ENCODE assay signal across 14 cellular contexts in genomic region chr13:106498571-106498970, GRCh38. TPM values are rescaled to one million over a fixed set of nuclear protein-coding genes. Genes with fewer than 3 reads are reported as not detected.
DNase-seq lines count a peak whose midpoint lies in the region; ATAC-seq and TF ChIP-seq lines count a peak whose summit lies in the region.
"Had no signal": no experiment of that assay in that cellular context is flagged by ENCODE, and none has a peak within 500 bp of the region (broad histone marks: within the 10 kb centered on the region; RNA-seq: fewer than 3 reads in every experiment).

No MANE protein-coding gene starts in this region.

- TF ChIP-seq POLR2A in heart left ventricle (IDR thresholded peaks at IDR 0.05) = no peak
- TF ChIP-seq POLR2A in uterus (IDR thresholded peaks at IDR 0.05) = no peak

- H3K9me3 ChIP-seq in heart left ventricle = no peaks in the 10 kb centered on the region
- no peaks in the 10 kb centered on the region for H3K9me3 ChIP-seq in muscle layer of colon (ENCODE audit: low read length)
- no peaks in the 10 kb centered on the region for H3K9me3 ChIP-seq in uterus

- TF ChIP-seq CTCF in heart left ventricle (IDR thresholded peaks at IDR 0.05) (no peak), choroid plexus epithelial cell (conservative IDR thresholded peaks at IDR 0.05; ENCODE audit: low read depth, low read length) (no peak), uterus (IDR thresholded peaks at IDR 0.05) (no peak)

- H3K36me3 ChIP-seq in heart left ventricle = peaks cover 0 to 18% (median 5%) of the 10 kb centered on the region in 9 donors
- no peaks in the 10 kb centered on the region for H3K36me3 ChIP-seq in muscle layer of colon (ENCODE audit: insufficient read depth, low read length)
- H3K36me3 ChIP-seq in uterus = no peaks in the 10 kb centered on the region

- peak overlapping the region in 8 of 12 donors; percentile 15 to 80 (median 32) for H3K27ac ChIP-seq in heart left ventricle
- H3K27ac ChIP-seq in muscle layer of colon (ENCODE audit: low read depth, low read length) = peak overlapping the region; percentile 47
- peak overlapping the region; percentile 3 to 76 for H3K27ac ChIP-seq in uterus
- H3K27ac ChIP-seq: brain microvascular endothelial cell had no signal

- H3K4me3 ChIP-seq in heart left ventricle (no peak overlapping the region), choroid plexus epithelial cell (ENCODE audit: low read depth, low read length) (no peak overlapping the region), muscle layer of colon (ENCODE audit: low read depth in 1 of 2, low read length in 2 of 2) (peak overlapping the region in 1 of 2 donors; percentile 5), uterus (no peak overlapping the region)

- H3K9ac ChIP-seq in muscle layer of colon (ENCODE audit: low read length) = no peak overlapping the region

- H3K27me3 ChIP-seq in heart left ventricle (no peaks in the 10 kb centered on the region), muscle layer of colon (ENCODE audit: control insufficient read depth in 1 of 2, insufficient read depth in 2 of 2, low read length in 2 of 2) (no peaks in the 10 kb centered on the region), uterus (no peaks in the 10 kb centered on the region)
- H3K27me3 ChIP-seq: brain microvascular endothelial cell had no signal

- DNase-seq in heart left ventricle (no peak), Right ventricle myocardium inferior (ENCODE audit: missing footprints) (no peak), choroid plexus epithelial cell (ENCODE audit: low read depth) (peak; percentile 42), uterus (no peak)
- DNase-seq in stimulated activated CD4-positive, alpha-beta T cell treated with anti-CD3 and anti-CD28 coated beads, Interleukin-4, amount 100 ng/mL, for 24 hours = no peak
- DNase-seq: activated naive CD4-positive, alpha-beta T cell treated with Interleukin-2 at 50 U/mL for 16 hours; brain microvascular endothelial cell; CD8-positive, alpha-beta T cell; islet precursor cell; NCI-H1048 had no signal

- H3K4me1 ChIP-seq in heart left ventricle = peaks cover 0 to 77% (median 28%) of the 10 kb centered on the region in 12 donors
- peaks cover 35% of the 10 kb centered on the region for H3K4me1 ChIP-seq in muscle layer of colon (ENCODE audit: insufficient read depth, low read length)
- H3K4me1 ChIP-seq in uterus = peaks cover 0 to 3% of the 10 kb centered on the region in 2 donors

- ATAC-seq in heart left ventricle = no peak
- no peak for ATAC-seq in Right ventricle myocardium inferior
- ATAC-seq in HG03469 (IDR thresholded peaks at IDR 0.05; ENCODE audit: unreplicated experiment) = no peak
- ATAC-seq in HG03175 (IDR thresholded peaks at IDR 0.05; ENCODE audit: unreplicated experiment) = no peak
- ATAC-seq: activated CD4-positive, CD25-positive, alpha-beta regulatory T cell treated with anti-CD3 and anti-CD28 coated beads, Interleukin-2, amount 50 U/mL, for 24 hours; CD8-positive, alpha-beta T cell had no signal

- 41 to 65% (median 53%) methylated on average over 1 of the region's 1 CpG for WGBS in heart left ventricle, 4 donors

- intact Hi-C loops in heart left ventricle (cut with DNase I) = no loop called here
- intact Hi-C loops in Right ventricle myocardium inferior (cut with DNase I) = loop anchor here (10.0 kb wide), 1 partner anchor 706 kb away; no protein-coding TSS in a partner anchor
- intact Hi-C loops in uterus (cut with DNase I; ENCODE audit: low total_unique reads) = no loop called here

RNA-seq across cellular contexts. Expression of gene EFNB2, which starts 36.9 kb away (rescaled TPM):
- total RNA-seq in heart left ventricle (10 to 100 TPM in 7 of 9 donors, 1 to 10 TPM in 2; 8.6 to 20.2 (median 12.7) TPM), Right ventricle myocardium inferior (9.6 TPM), uterus (10 to 100 TPM in 3 of 4 donors, 1 to 10 TPM in 1; 8.8 to 65.3 (median 22.7) TPM)
- polyA plus RNA-seq in heart left ventricle = 10 to 100 TPM in 1 of 2 donors, 1 to 10 TPM in 1; 7.3 to 17.7 TPM
